In genomic region chr12:51341259-51342007, GRCh38 we compare ENCODE assay signal across 1 cellular context.
TF ChIP-seq lines count a peak whose summit lies in the region.

No MANE protein-coding gene starts in this region.

TF ChIP-seq in K562, 482 proteins besides CTCF, POLR2A, EP300 and RAD21 (continues in another document):
- peak; percentile 27; the same call in 1 of the 2 replicates for TF ChIP-seq SOX6 (IDR thresholded peaks at IDR 0.05)
- no peak for TF ChIP-seq NR2C2 (CRISPR knock-in tag; IDR thresholded peaks at IDR 0.05)
- TF ChIP-seq NR2C2 (tag; IDR thresholded peaks at IDR 0.05) = peak; percentile 59; the same call in 1 of the 2 replicates
- peak; percentile 10 for TF ChIP-seq ZFP36 (IDR thresholded peaks at IDR 0.05; ENCODE audit: low read depth, low read length, partially characterized antibody)
- peak; percentile 64; the same call in 1 of the 2 replicates for TF ChIP-seq NBN (IDR thresholded peaks at IDR 0.05; ENCODE audit: low read depth)
- peak; percentile 50 to 57; a peak in 3 of 4 replicates for TF ChIP-seq MAZ (CRISPR knock-in tag; conservative IDR thresholded peaks at IDR 0.05 in 1 of 2, IDR thresholded peaks at IDR 0.05 in 1 of 2)
- no peak for TF ChIP-seq CEBPZ (IDR thresholded peaks at IDR 0.05; ENCODE audit: borderline replicate concordance, low read depth, low read length)
- peak in 1 of 2 experiments; percentile 51 for TF ChIP-seq AFF1 (IDR thresholded peaks at IDR 0.05; ENCODE audit: low read depth in 1 of 2, partially characterized antibody in 2 of 2)
- peak; percentile 28 for TF ChIP-seq POU5F1 (IDR thresholded peaks at IDR 0.05; ENCODE audit: borderline replicate concordance, low read depth, low read length, partially characterized antibody)
- TF ChIP-seq SMC3 (conservative IDR thresholded peaks at IDR 0.05; ENCODE audit: insufficient read depth, low read depth, low read length) = peak; percentile 94
- 0 out of 4 replicates have a peak, but pooled peaks of 1 of the 2 experiments have one; percentile 21 for TF ChIP-seq UBTF (IDR thresholded peaks at IDR 0.05; ENCODE audit: borderline replicate concordance in 1 of 2, low read depth in 2 of 2, low read length in 2 of 2)
- peak; percentile 26 for TF ChIP-seq TBP (optimal IDR thresholded peaks at IDR 0.05; ENCODE audit: low read depth, low read length)
- TF ChIP-seq RB1 (IDR thresholded peaks at IDR 0.05; ENCODE audit: low read depth) = peak; percentile 43; the same call in 1 of the 2 replicates
- TF ChIP-seq HLTF (IDR thresholded peaks at IDR 0.05) = 0 out of 2 replicates have a peak, but pooled peaks have one; percentile 19
- TF ChIP-seq ETS2 (tag; IDR thresholded peaks at IDR 0.05; ENCODE audit: borderline replicate concordance, poor library complexity, severe bottlenecking) = no peak
- TF ChIP-seq FOSL1 (tag; conservative IDR thresholded peaks at IDR 0.05) = 0 out of 2 replicates have a peak, but pooled peaks have one; percentile 21
- 0 out of 2 replicates have a peak, but pooled peaks have one; percentile 28 for TF ChIP-seq NFATC3 (IDR thresholded peaks at IDR 0.05)
- TF ChIP-seq JUND (IDR thresholded peaks at IDR 0.05; ENCODE audit: borderline replicate concordance, low read depth, low read length) = no peak
- peak; percentile 77; the same call in 2 of the 3 replicates for TF ChIP-seq JUND (tag; IDR thresholded peaks at IDR 0.05; ENCODE audit: borderline replicate concordance, low read depth, low read length)
- TF ChIP-seq SMAD4 (CRISPR knock-in tag; conservative IDR thresholded peaks at IDR 0.05) = peak; percentile 40; the same call in 1 of the 2 replicates
- peak; percentile 91 for TF ChIP-seq BRD9 (IDR thresholded peaks at IDR 0.05; ENCODE audit: low read depth, partially characterized antibody)
- TF ChIP-seq DPF2 (IDR thresholded peaks at IDR 0.05) = 0 out of 2 replicates have a peak, but pooled peaks have one; percentile 32
- 0 out of 2 replicates have a peak, but pooled peaks have one; percentile 37 for TF ChIP-seq HMBOX1 (IDR thresholded peaks at IDR 0.05)
- TF ChIP-seq BHLHE40 (IDR thresholded peaks at IDR 0.05; ENCODE audit: low read length) = peak; percentile 11; the same call in 1 of the 2 replicates
- TF ChIP-seq HDAC3 (IDR thresholded peaks at IDR 0.05; ENCODE audit: borderline replicate concordance, partially characterized antibody) = no peak
- TF ChIP-seq PHB (CRISPR knock-in tag; IDR thresholded peaks at IDR 0.05) = no peak
- TF ChIP-seq PHTF2 (CRISPR knock-in tag; IDR thresholded peaks at IDR 0.05) = no peak
- TF ChIP-seq ATF7 (IDR thresholded peaks at IDR 0.05) = peak; percentile 93
- TF ChIP-seq CREM (IDR thresholded peaks at IDR 0.05; ENCODE audit: low read depth) = peak; percentile 27; the same call in 1 of the 2 replicates
- TF ChIP-seq ESRRA (IDR thresholded peaks at IDR 0.05; ENCODE audit: borderline replicate concordance, low read depth) = no peak
- no peak for TF ChIP-seq CREBBP (IDR thresholded peaks at IDR 0.05; ENCODE audit: low read depth, low read length)
- TF ChIP-seq ATF1 (CRISPR knock-in tag; IDR thresholded peaks at IDR 0.05) = no peak
- TF ChIP-seq ATF1 (tag; IDR thresholded peaks at IDR 0.05) = peak; percentile 54
- no peak for TF ChIP-seq BRCA1 (IDR thresholded peaks at IDR 0.05)
- no peak for TF ChIP-seq BRCA1 (CRISPR knock-in tag; IDR thresholded peaks at IDR 0.05)
- TF ChIP-seq HDGF (IDR thresholded peaks at IDR 0.05) = peak; percentile 78; the same call in 1 of the 2 replicates
- peak; percentile 44; the same call in 1 of the 2 replicates for TF ChIP-seq NR2C1 (IDR thresholded peaks at IDR 0.05)
- no peak for TF ChIP-seq NR2C1 (tag; IDR thresholded peaks at IDR 0.05)
- TF ChIP-seq MTA3 (IDR thresholded peaks at IDR 0.05; ENCODE audit: borderline replicate concordance) = 0 out of 2 replicates have a peak, but pooled peaks have one; percentile 39
- no peak for TF ChIP-seq ZNF212 (CRISPR knock-in tag; IDR thresholded peaks at IDR 0.05)
- peak; percentile 88 for TF ChIP-seq CC2D1A (IDR thresholded peaks at IDR 0.05)
- TF ChIP-seq ZNF121 (CRISPR knock-in tag; conservative IDR thresholded peaks at IDR 0.05) = no peak
- TF ChIP-seq ZNF217 (CRISPR knock-in tag; IDR thresholded peaks at IDR 0.05) = no peak
- peak; percentile 53 for TF ChIP-seq ATF3 (IDR thresholded peaks at IDR 0.05)
- no peak for TF ChIP-seq ATF3 (CRISPR knock-in tag; conservative IDR thresholded peaks at IDR 0.05)
- TF ChIP-seq THRB (CRISPR knock-in tag; conservative IDR thresholded peaks at IDR 0.05) = 0 out of 2 replicates have a peak, but pooled peaks have one; percentile 18
- peak; percentile 23; the same call in 1 of the 2 replicates for TF ChIP-seq CXXC5 (CRISPR knock-in tag; IDR thresholded peaks at IDR 0.05)
- TF ChIP-seq MAFK (IDR thresholded peaks at IDR 0.05; ENCODE audit: low read length) = peak; percentile 18; the same call in 1 of the 2 replicates
- TF ChIP-seq TOE1 (IDR thresholded peaks at IDR 0.05; ENCODE audit: borderline replicate concordance) = peak; percentile 17; the same call in 1 of the 2 replicates
- no peak for TF ChIP-seq TOE1 (CRISPR knock-in tag; IDR thresholded peaks at IDR 0.05; ENCODE audit: borderline replicate concordance, low read depth)
- TF ChIP-seq ZNF699 (CRISPR knock-in tag; IDR thresholded peaks at IDR 0.05; ENCODE audit: insufficient replicate concordance) = no peak
- TF ChIP-seq ZBTB17 (CRISPR knock-in tag; IDR thresholded peaks at IDR 0.05) = 0 out of 2 replicates have a peak, but pooled peaks have one; percentile 45
- peak; percentile 86 for TF ChIP-seq KLF16 (IDR thresholded peaks at IDR 0.05)
- 0 out of 4 replicates have a peak, but pooled peaks of 1 of the 2 experiments have one; percentile 25 for TF ChIP-seq FOXA3 (CRISPR knock-in tag; conservative IDR thresholded peaks at IDR 0.05 in 1 of 2, IDR thresholded peaks at IDR 0.05 in 1 of 2)
- TF ChIP-seq STAG1 (CRISPR knock-in tag; IDR thresholded peaks at IDR 0.05; ENCODE audit: borderline replicate concordance) = peak; percentile 82; the same call in 1 of the 2 replicates
- TF ChIP-seq ID3 (CRISPR knock-in tag; IDR thresholded peaks at IDR 0.05) = no peak
- TF ChIP-seq ID3 (tag; IDR thresholded peaks at IDR 0.05) = peak; percentile 38; the same call in 1 of the 2 replicates
- peak in 1 of 2 experiments; percentile 53; a peak in 1 of 4 replicates for TF ChIP-seq ARNT (IDR thresholded peaks at IDR 0.05)
- TF ChIP-seq TFAP4 (CRISPR knock-in tag; IDR thresholded peaks at IDR 0.05; ENCODE audit: borderline replicate concordance) = peak; percentile 60; the same call in 1 of the 2 replicates
